ENCODE assay signal across 9 cellular contexts in the genomic region with DNA sequence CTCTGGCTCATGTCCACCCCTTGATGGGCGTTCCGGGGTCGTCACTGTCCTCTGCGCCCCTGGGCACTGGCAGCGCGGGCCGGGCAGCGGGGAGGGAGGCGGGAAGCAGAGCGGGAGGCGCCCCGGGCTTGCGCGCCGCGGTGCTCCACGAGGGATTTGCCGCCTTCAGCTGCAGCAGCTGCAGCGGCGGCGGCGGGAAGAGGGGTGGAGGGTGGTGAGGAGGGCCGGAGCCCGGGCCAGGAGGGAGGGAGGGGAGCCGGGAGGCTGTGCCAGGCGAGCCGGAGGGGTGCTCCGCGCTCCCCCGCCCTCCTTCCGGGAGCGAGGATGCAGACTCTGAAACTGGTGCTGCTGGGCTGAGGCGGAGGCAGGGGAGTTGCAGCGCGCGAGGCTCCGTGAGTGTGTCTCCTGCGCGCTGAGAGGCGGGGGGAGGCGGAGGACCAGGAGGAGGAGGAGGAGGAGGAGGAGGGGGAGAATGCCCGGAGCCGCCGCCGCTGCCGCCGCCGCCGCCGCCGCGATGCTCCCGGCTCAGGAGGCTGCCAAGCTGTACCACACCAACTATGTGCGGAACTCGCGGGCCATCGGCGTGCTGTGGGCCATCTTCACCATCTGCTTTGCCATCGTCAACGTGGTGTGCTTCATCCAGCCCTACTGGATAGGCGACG. TPM values are rescaled to one million over a fixed set of nuclear protein-coding genes. Genes with fewer than 3 reads are reported as not detected.
DNase-seq lines count a peak whose midpoint lies in the region; ATAC-seq and TF ChIP-seq lines count a peak whose summit lies in the region.
"Had no signal": no experiment of that assay in that cellular context is flagged by ENCODE, and none has a peak within 500 bp of the region (broad histone marks: within the 10 kb centered on the region; RNA-seq: fewer than 3 reads in every experiment).

A gene (plus strand): TSS at position 296 of the 662 bp plus-strand sequence.

- H3K27ac Mint-ChIP-seq in GM23338, result no peak within 1 kb of the TSS

- peaks cover 43% of the 10 kb centered on the region for H3K27me3 Mint-ChIP-seq in GM23338 (ENCODE audit: insufficient read depth, low read depth, poor library complexity)

- 1 to 2% methylated on average over 62 of the region's 62 CpGs for WGBS in sigmoid colon, 2 donors

- no peaks in the 10 kb centered on the region for H3K9me3 ChIP-seq in sigmoid colon

- H3K9me3 Mint-ChIP-seq in GM23338, result no peaks in the 10 kb centered on the region; the same call in 2 of the 3 replicates

- H3K4me1 Mint-ChIP-seq in GM23338, result peaks cover 9% of the 10 kb centered on the region; the same call in 2 of the 3 replicates

- peak within 1 kb of the TSS; percentile 99 for H2AFZ ChIP-seq in GM23338

- no peaks in the 10 kb centered on the region for H3F3A ChIP-seq in GM23338 (replicated peaks; ENCODE audit: low read depth)

- H3K4me3 ChIP-seq in GM23338 (peak within 1 kb of the TSS; percentile 82), sigmoid colon (peak within 1 kb of the TSS in 3 of 4 donors; percentile 9 to 34 (median 27))

- TF ChIP-seq CTCF in GM23338 (conservative IDR thresholded peaks at IDR 0.05; ENCODE audit: low read depth in 2 of 2), result no peak
- TF ChIP-seq CTCF in sigmoid colon (IDR thresholded peaks at IDR 0.05), result no peak

- no peaks in the 10 kb centered on the region for H3K36me3 ChIP-seq in GM23338 (ENCODE audit: insufficient read depth)
- H3K36me3 ChIP-seq in sigmoid colon, result no peaks in the 10 kb centered on the region

- intact Hi-C loops in sigmoid colon (cut with DNase I) (no loop called here), left ventricle myocardium superior (cut with micrococcal nuclease) (no loop called here)

- no peak for TF ChIP-seq EP300 in sigmoid colon (IDR thresholded peaks at IDR 0.05)

- DNase-seq in GM23338 (ENCODE audit: low spot score) (peak; percentile 74), NCI-H82 treated with DMSO at 0.1 percent for 48 hours (lab: John Stamatoyannopoulos, UW; ENCODE audit: unreplicated experiment) (peak; percentile 47), globus pallidus (ENCODE audit: low spot score) (peak; percentile 39), sigmoid colon (no peak), mucosa of gallbladder (ENCODE audit: low spot score) (no peak), left ventricle myocardium superior (no peak)

- no peak for TF ChIP-seq POLR2A in sigmoid colon (IDR thresholded peaks at IDR 0.05)

- no peaks in the 10 kb centered on the region; the same call in 2 of the 3 replicates for H3K36me3 Mint-ChIP-seq in GM23338 (ENCODE audit: low read depth)

- H3K9me2 ChIP-seq in GM23338 (ENCODE audit: insufficient read depth), result no peaks in the 10 kb centered on the region

- H3K27me3 ChIP-seq in GM23338 (ENCODE audit: insufficient read depth), result peaks cover 78% of the 10 kb centered on the region
- peaks cover 13 to 55% (median 19%) of the 10 kb centered on the region in 3 donors for H3K27me3 ChIP-seq in sigmoid colon

- no peaks in the 10 kb centered on the region for H3K79me2 ChIP-seq in GM23338 (replicated peaks; ENCODE audit: insufficient read depth)

- no peaks in the 10 kb centered on the region for H4K20me1 ChIP-seq in GM23338 (replicated peaks; ENCODE audit: insufficient read depth)

- peak within 1 kb of the TSS; percentile 74 for H3K4me3 Mint-ChIP-seq in GM23338

- ATAC-seq in GM23338 (peak; percentile 78), GM18858 (IDR thresholded peaks at IDR 0.05; ENCODE audit: unreplicated experiment) (no peak), GM18498 (IDR thresholded peaks at IDR 0.05; ENCODE audit: unreplicated experiment) (no peak), left ventricle myocardium superior (no peak)

- H3K27ac ChIP-seq in GM23338 (ENCODE audit: low read depth) (no peak within 1 kb of the TSS), sigmoid colon (no peak within 1 kb of the TSS)

- H3K4me1 ChIP-seq in GM23338 (ENCODE audit: insufficient read depth) (peaks cover 6% of the 10 kb centered on the region; the same call in 1 of the 2 replicates), sigmoid colon (peaks cover 0 to 17% (median 16%) of the 10 kb centered on the region in 4 donors)

- peak within 1 kb of the TSS; percentile 99 for H3K4me2 ChIP-seq in GM23338

TF ChIP-seq in GM23338, 12 proteins besides CTCF, POLR2A, EP300 and RAD21 (continues in another document):
- no peak for TF ChIP-seq EZH2 (IDR thresholded peaks at IDR 0.05; ENCODE audit: low read depth, unreplicated experiment)
- TF ChIP-seq, protein P1, sequence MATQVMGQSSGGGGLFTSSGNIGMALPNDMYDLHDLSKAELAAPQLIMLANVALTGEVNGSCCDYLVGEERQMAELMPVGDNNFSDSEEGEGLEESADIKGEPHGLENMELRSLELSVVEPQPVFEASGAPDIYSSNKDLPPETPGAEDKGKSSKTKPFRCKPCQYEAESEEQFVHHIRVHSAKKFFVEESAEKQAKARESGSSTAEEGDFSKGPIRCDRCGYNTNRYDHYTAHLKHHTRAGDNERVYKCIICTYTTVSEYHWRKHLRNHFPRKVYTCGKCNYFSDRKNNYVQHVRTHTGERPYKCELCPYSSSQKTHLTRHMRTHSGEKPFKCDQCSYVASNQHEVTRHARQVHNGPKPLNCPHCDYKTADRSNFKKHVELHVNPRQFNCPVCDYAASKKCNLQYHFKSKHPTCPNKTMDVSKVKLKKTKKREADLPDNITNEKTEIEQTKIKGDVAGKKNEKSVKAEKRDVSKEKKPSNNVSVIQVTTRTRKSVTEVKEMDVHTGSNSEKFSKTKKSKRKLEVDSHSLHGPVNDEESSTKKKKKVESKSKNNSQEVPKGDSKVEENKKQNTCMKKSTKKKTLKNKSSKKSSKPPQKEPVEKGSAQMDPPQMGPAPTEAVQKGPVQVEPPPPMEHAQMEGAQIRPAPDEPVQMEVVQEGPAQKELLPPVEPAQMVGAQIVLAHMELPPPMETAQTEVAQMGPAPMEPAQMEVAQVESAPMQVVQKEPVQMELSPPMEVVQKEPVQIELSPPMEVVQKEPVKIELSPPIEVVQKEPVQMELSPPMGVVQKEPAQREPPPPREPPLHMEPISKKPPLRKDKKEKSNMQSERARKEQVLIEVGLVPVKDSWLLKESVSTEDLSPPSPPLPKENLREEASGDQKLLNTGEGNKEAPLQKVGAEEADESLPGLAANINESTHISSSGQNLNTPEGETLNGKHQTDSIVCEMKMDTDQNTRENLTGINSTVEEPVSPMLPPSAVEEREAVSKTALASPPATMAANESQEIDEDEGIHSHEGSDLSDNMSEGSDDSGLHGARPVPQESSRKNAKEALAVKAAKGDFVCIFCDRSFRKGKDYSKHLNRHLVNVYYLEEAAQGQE (IDR thresholded peaks at IDR 0.05; ENCODE audit: unreplicated experiment), result no peak

RNA-seq across cellular contexts. Expression of the gene that starts here (rescaled TPM):
- 0.24 and 0.43 TPM in 2 replicates for total RNA-seq in GM23338 (2014; rRNA removed; shearing (Covaris generic))
- polyA plus RNA-seq in GM23338 (2016; fragmentation: Nextera tagmentation; extraction: Ambion mirVana) (0.42 TPM in 1 of 2 replicates, not detected in the other), sigmoid colon (under 1 TPM in 1 of 3 donors, not detected in 2; 0.17 TPM)
- total RNA-seq in sigmoid colon (under 1 TPM in 2 of 4 donors, not detected in 2; 0.36 to 0.55 TPM), mucosa of gallbladder (not detected), left ventricle myocardium superior (not detected)
- total RNA-seq: T-helper 2 cell treated with Interferon-gamma antibody and Interleukin-4, amounts not matched to agents 100 ng/mL and 5 ng/mL, for 36 hours had no signal

Comparison
In these comparisons a context has a peak if more than half of its experiments do, and no peak if none do; other contexts are left out.
1. Peak in DNase-seq, ATAC-seq, H3K4me3 ChIP-seq and H3K4me2 ChIP-seq in GM23338; RNA of the gene not detected or under 1 TPM.
2. DNase-seq: peak in NCI-H82 treated with DMSO at 0.1 percent for 48 hours (single experiment) and globus pallidus (single experiment); none in sigmoid colon (single experiment), mucosa of gallbladder (single experiment) and left ventricle myocardium superior (single experiment).